In genomic region chr11:83072689-83073242, GRCh38 we compare ENCODE assay signal across 9 cellular contexts. TPM values are rescaled to one million over a fixed set of nuclear protein-coding genes. Genes with fewer than 3 reads are reported as not detected.
DNase-seq lines count a peak whose midpoint lies in the region; ATAC-seq and TF ChIP-seq lines count a peak whose summit lies in the region.
"Had no signal": no experiment of that assay in that cellular context is flagged by ENCODE, and none has a peak within 500 bp of the region (broad histone marks: within the 10 kb centered on the region; RNA-seq: fewer than 3 reads in every experiment).

No MANE protein-coding gene starts in this region.

- peak overlapping the region; percentile 90 for H3K4me2 ChIP-seq in KMS-11

- no peaks in the 10 kb centered on the region for H4K20me1 ChIP-seq in KMS-11 (ENCODE audit: insufficient read depth)

- intact Hi-C loops in CD4-positive, alpha-beta memory T cell (cut with micrococcal nuclease) = loop anchor here (5.0 kb wide), 1 partner anchor 45 kb away; no protein-coding TSS in a partner anchor

- peaks cover 60% of the 10 kb centered on the region for H3K4me1 ChIP-seq in CD4-positive, alpha-beta memory T cell (ENCODE audit: insufficient read depth, low read length)
- peaks cover 37% of the 10 kb centered on the region for H3K4me1 ChIP-seq in KMS-11 (ENCODE audit: low read depth, poor library complexity, severe bottlenecking)
- H3K4me1 ChIP-seq in effector memory CD4-positive, alpha-beta T cell (ENCODE audit: control insufficient read depth, insufficient read depth, low read length, poor library complexity, severe bottlenecking) = peaks cover 14% of the 10 kb centered on the region
- peaks cover 32% of the 10 kb centered on the region for H3K4me1 ChIP-seq in neuron (ENCODE audit: insufficient read depth, low read length)

- no peak overlapping the region for H3K27ac Mint-ChIP-seq in CD4-positive, alpha-beta memory T cell
- no peak overlapping the region for H3K27ac Mint-ChIP-seq in natural killer cell treated with Interleukin-12 subunit alpha and Interleukin-12 subunit beta and Interleukin-15 and Interleukin-18, amount 100 ng/mL, for 72 hours

- H3K4me3 Mint-ChIP-seq in CD4-positive, alpha-beta memory T cell = no peak overlapping the region
- no peak overlapping the region for H3K4me3 Mint-ChIP-seq in natural killer cell treated with Interleukin-12 subunit alpha and Interleukin-12 subunit beta and Interleukin-15 and Interleukin-18, amount 100 ng/mL, for 72 hours
- H3K4me3 Mint-ChIP-seq: activated T-cell treated with anti-CD3 and anti-CD28 coated beads, Interleukin-2, amount 50 U/mL, for 4 hours had no signal

- POLR2A ChIA-PET in CD4-positive, alpha-beta memory T cell (lab: Charles Lee; ENCODE audit: partially characterized antibody) = interaction anchor here (0.6 to 8.3 kb wide), 17 partner anchors 10 to 213 kb away, joined by 3 to 188 read pairs (median 7); partner anchors contain the start of genes ANKRD42, CCDC90B, DDIAS and PCF11

- peak overlapping the region; percentile 89 to 91 for H3K4me3 ChIP-seq in CD4-positive, alpha-beta memory T cell (ENCODE audit: low read length in 2 of 2)
- H3K4me3 ChIP-seq in KMS-11 (IDR thresholded peaks at IDR 0.05; ENCODE audit: insufficient read depth, low read depth, low read length) (peak overlapping the region; percentile 75), neuron (ENCODE audit: low read length) (peak overlapping the region; percentile 86)
- peak overlapping the region; percentile 69 for H3K4me3 ChIP-seq in effector memory CD4-positive, alpha-beta T cell (ENCODE audit: insufficient read depth, low read depth, low read length, poor library complexity, severe bottlenecking)

- no peak for TF ChIP-seq CTCF in KMS-11 (conservative IDR thresholded peaks at IDR 0.05; ENCODE audit: low read depth, low read length)

- CTCF ChIA-PET in CD4-positive, alpha-beta memory T cell (lab: Charles Lee; ENCODE audit: partially characterized antibody) = interaction anchor here (3.0 kb wide), 1 partner anchor 84 kb away, joined by 16 read pairs; the partner anchor contains the start of gene PCF11

- no peaks in the 10 kb centered on the region for H3K27me3 Mint-ChIP-seq in CD4-positive, alpha-beta memory T cell
- no peaks in the 10 kb centered on the region for H3K27me3 Mint-ChIP-seq in natural killer cell treated with Interleukin-12 subunit alpha and Interleukin-12 subunit beta and Interleukin-15 and Interleukin-18, amount 100 ng/mL, for 72 hours

- peak overlapping the region; percentile 97 for H3K27ac ChIP-seq in CD4-positive, alpha-beta memory T cell (ENCODE audit: low read depth, low read length)
- H3K27ac ChIP-seq in KMS-11 = peak overlapping the region; percentile 68
- H3K27ac ChIP-seq in effector memory CD4-positive, alpha-beta T cell (ENCODE audit: insufficient read depth, low read length, poor library complexity, severe bottlenecking) = peak overlapping the region; percentile 96

- peaks cover 19% of the 10 kb centered on the region in 2 donors for H3K36me3 Mint-ChIP-seq in CD4-positive, alpha-beta memory T cell
- H3K36me3 Mint-ChIP-seq in natural killer cell treated with Interleukin-12 subunit alpha and Interleukin-12 subunit beta and Interleukin-15 and Interleukin-18, amount 100 ng/mL, for 72 hours = peaks cover 10% of the 10 kb centered on the region

- no peak for DNase-seq in CD4-positive, alpha-beta memory T cell
- DNase-seq in effector memory CD4-positive, alpha-beta T cell = no peak
- DNase-seq in kidney glomerular epithelial cell (lab: John Stamatoyannopoulos, UW) = no peak
- DNase-seq in amygdala (lab: John Stamatoyannopoulos, UW) = no peak
- no peak for DNase-seq in natural killer cell treated with Interleukin-12 subunit alpha and Interleukin-12 subunit beta and Interleukin-15 and Interleukin-18, amount 100 ng/mL, for 72 hours (ENCODE audit: low spot score)
- DNase-seq: activated T-cell treated with anti-CD3 and anti-CD28 coated beads, Interleukin-2, amount 50 U/mL, for 4 hours had no signal

- no peaks in the 10 kb centered on the region for H3K27me3 ChIP-seq in CD4-positive, alpha-beta memory T cell (ENCODE audit: insufficient read depth, low read length)
- H3K27me3 ChIP-seq in KMS-11 (ENCODE audit: insufficient read depth, low read depth) (no peaks in the 10 kb centered on the region), neuron (ENCODE audit: insufficient read depth, low read length) (no peaks in the 10 kb centered on the region)
- H3K27me3 ChIP-seq in effector memory CD4-positive, alpha-beta T cell (replicated peaks; ENCODE audit: control insufficient read depth, insufficient read depth, low read length, poor library complexity, severe bottlenecking) = no peaks in the 10 kb centered on the region

- H3K4me1 Mint-ChIP-seq in CD4-positive, alpha-beta memory T cell = peaks cover 11 to 41% (median 25%) of the 10 kb centered on the region in 4 donors
- H3K4me1 Mint-ChIP-seq in natural killer cell treated with Interleukin-12 subunit alpha and Interleukin-12 subunit beta and Interleukin-15 and Interleukin-18, amount 100 ng/mL, for 72 hours (ENCODE audit: low read depth in 2 of 2) = peaks cover 24 to 28% of the 10 kb centered on the region in 2 donors

- H3K36me3 ChIP-seq in CD4-positive, alpha-beta memory T cell (ENCODE audit: insufficient read depth, low read length) = no peaks in the 10 kb centered on the region
- H3K36me3 ChIP-seq in KMS-11 (ENCODE audit: insufficient read depth) (peaks cover 6% of the 10 kb centered on the region; the same call in 1 of the 2 replicates), neuron (ENCODE audit: insufficient read depth, low read length) (peaks cover 22% of the 10 kb centered on the region)
- no peaks in the 10 kb centered on the region for H3K36me3 ChIP-seq in effector memory CD4-positive, alpha-beta T cell (ENCODE audit: control insufficient read depth, insufficient read depth, low read length)

- H2AFZ ChIP-seq in KMS-11 (ENCODE audit: low read depth) = peak overlapping the region; percentile 67
- no peak overlapping the region for H2AFZ ChIP-seq in neuron (ENCODE audit: low read depth, low read length)

- H3K9ac ChIP-seq in KMS-11 = peak overlapping the region; percentile 88

- peaks cover 0 to 1% (median 0%) of the 10 kb centered on the region in 8 donors for H3K9me3 Mint-ChIP-seq in CD4-positive, alpha-beta memory T cell
- no peaks in the 10 kb centered on the region for H3K9me3 Mint-ChIP-seq in natural killer cell treated with Interleukin-12 subunit alpha and Interleukin-12 subunit beta and Interleukin-15 and Interleukin-18, amount 100 ng/mL, for 72 hours
- H3K9me3 Mint-ChIP-seq: activated T-cell treated with anti-CD3 and anti-CD28 coated beads, Interleukin-2, amount 50 U/mL, for 4 hours had no signal

- no peaks in the 10 kb centered on the region for H3K9me3 ChIP-seq in CD4-positive, alpha-beta memory T cell (ENCODE audit: control insufficient read depth in 1 of 2, low read length in 2 of 2)
- H3K9me3 ChIP-seq in effector memory CD4-positive, alpha-beta T cell (ENCODE audit: control insufficient read depth, low read length) = no peaks in the 10 kb centered on the region
- H3K9me3 ChIP-seq in neuron (ENCODE audit: low read length) = no peaks in the 10 kb centered on the region

- ATAC-seq in GM18498 (IDR thresholded peaks at IDR 0.05; ENCODE audit: unreplicated experiment) = no peak
- no peak for ATAC-seq in natural killer cell treated with Interleukin-12 subunit alpha and Interleukin-12 subunit beta and Interleukin-15 and Interleukin-18, amount 100 ng/mL, for 72 hours

- H3K79me2 ChIP-seq in KMS-11 (ENCODE audit: insufficient read depth, low read depth) = peaks cover 21% of the 10 kb centered on the region

RNA-seq across cellular contexts. Expression of gene RAB30, which starts 1.1 kb away (rescaled TPM):
- total RNA-seq in CD4-positive, alpha-beta memory T cell = 10 to 100 TPM; 12.3 to 14.1 TPM
- 1 to 10 TPM; 5.0 to 8.9 TPM for polyA plus RNA-seq in CD4-positive, alpha-beta memory T cell
- total RNA-seq in natural killer cell treated with Interleukin-12 subunit alpha and Interleukin-12 subunit beta and Interleukin-15 and Interleukin-18, amount 100 ng/mL, for 72 hours = 10 to 100 TPM in 1 of 2 donors, 1 to 10 TPM in 1; 5.7 to 10.5 TPM
